In the genomic region with DNA sequence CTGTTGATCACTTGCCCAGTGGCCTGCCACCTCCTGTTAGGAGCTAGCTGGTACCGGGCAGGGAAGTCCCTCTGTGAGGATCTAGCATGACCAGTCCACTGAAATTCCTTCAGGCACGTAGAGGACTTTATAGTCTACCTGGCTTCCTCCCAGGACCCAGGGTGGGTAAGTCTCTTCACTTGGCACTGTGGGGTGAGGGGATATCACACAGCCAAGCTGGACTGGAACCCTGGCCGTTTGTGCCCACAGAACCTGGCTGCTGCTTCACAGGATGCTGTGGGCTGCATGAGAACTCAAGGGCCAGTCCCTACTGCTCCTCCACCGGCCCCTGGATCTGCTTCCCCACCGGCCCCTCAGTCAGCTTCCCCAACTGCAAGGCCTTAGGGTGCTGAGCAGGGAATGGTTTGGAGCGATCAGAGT, we compare ENCODE assay signal across 10 cellular contexts. TPM values are rescaled to one million over a fixed set of nuclear protein-coding genes. Genes with fewer than 3 reads are reported as not detected.
DNase-seq lines count a peak whose midpoint lies in the region; ATAC-seq, FAIRE-seq and TF ChIP-seq lines count a peak whose summit lies in the region.
"Had no signal": no experiment of that assay in that cellular context is flagged by ENCODE, and none has a peak within 500 bp of the region (broad histone marks: within the 10 kb centered on the region; RNA-seq: fewer than 3 reads in every experiment).

No MANE protein-coding gene starts in this region.

- H2AFZ ChIP-seq in osteoblast (ENCODE audit: low read length), result no peak overlapping the region

- no peaks in the 10 kb centered on the region for H3K9me3 ChIP-seq in body of pancreas
- no peaks in the 10 kb centered on the region for H3K9me3 ChIP-seq in heart right ventricle
- H3K9me3 ChIP-seq in osteoblast (ENCODE audit: low read depth, low read length), result no peaks in the 10 kb centered on the region
- H3K9me3 ChIP-seq in upper lobe of right lung, result no peaks in the 10 kb centered on the region

- H3K4me1 ChIP-seq in body of pancreas (peaks cover 61% of the 10 kb centered on the region), heart right ventricle (peaks cover 75 to 100% (median 99%) of the 10 kb centered on the region in 9 donors), osteoblast (ENCODE audit: insufficient read depth, low read length) (peaks cover 42% of the 10 kb centered on the region), upper lobe of right lung (peaks cover 91% of the 10 kb centered on the region)

- H3K9me3 Mint-ChIP-seq in activated naive CD8-positive, alpha-beta T cell treated with anti-CD3 and anti-CD28 coated beads for 36 hours, result no peaks in the 10 kb centered on the region
- H3K9me3 Mint-ChIP-seq: natural killer cell had no signal

- H3K36me3 ChIP-seq in body of pancreas (replicated peaks in 1 of 2; ENCODE audit: insufficient read depth in 1 of 2, low read depth in 2 of 2), result no peaks in the 10 kb centered on the region
- peaks cover 0 to 5% (median 0%) of the 10 kb centered on the region in 9 donors for H3K36me3 ChIP-seq in heart right ventricle
- H3K36me3 ChIP-seq in osteoblast (ENCODE audit: insufficient read depth, low read length), result no peaks in the 10 kb centered on the region
- H3K36me3 ChIP-seq in upper lobe of right lung, result peaks cover 6% of the 10 kb centered on the region

- H3K4me1 Mint-ChIP-seq in activated naive CD8-positive, alpha-beta T cell treated with anti-CD3 and anti-CD28 coated beads for 36 hours, result no peaks in the 10 kb centered on the region

- H3K36me3 Mint-ChIP-seq in activated naive CD8-positive, alpha-beta T cell treated with anti-CD3 and anti-CD28 coated beads for 36 hours, result no peaks in the 10 kb centered on the region
- H3K36me3 Mint-ChIP-seq: natural killer cell had no signal

- no peaks in the 10 kb centered on the region for H3K27me3 ChIP-seq in body of pancreas
- H3K27me3 ChIP-seq in heart right ventricle, result no peaks in the 10 kb centered on the region
- H3K27me3 ChIP-seq in osteoblast (ENCODE audit: insufficient read depth, low read length), result no peaks in the 10 kb centered on the region
- no peaks in the 10 kb centered on the region for H3K27me3 ChIP-seq in upper lobe of right lung

- H3K27ac Mint-ChIP-seq in activated naive CD8-positive, alpha-beta T cell treated with anti-CD3 and anti-CD28 coated beads for 36 hours, result no peak overlapping the region
- H3K27ac Mint-ChIP-seq: natural killer cell had no signal

- 68 to 79% methylated on average over 4 to 6 of the region's 6 CpGs for WGBS in body of pancreas, 2 donors
- WGBS in heart right ventricle, 2 donors, result 59 to 66% methylated on average over 6 of the region's 6 CpGs

- no peak for TF ChIP-seq POLR2A in body of pancreas (IDR thresholded peaks at IDR 0.05)
- TF ChIP-seq POLR2A in GM12892 (IDR thresholded peaks at IDR 0.05; ENCODE audit: low read depth, low read length), result no peak

- intact Hi-C loops in body of pancreas (cut with DNase I) (no loop called here), heart right ventricle (cut with DNase I) (loop anchor here in 5 of 10 donors (5.0 kb wide), 3 partner anchors 38 to 168 kb away; a partner anchor contains a TSS), upper lobe of right lung (cut with DNase I) (no loop called here)

- no peak overlapping the region for H3K4me3 Mint-ChIP-seq in activated naive CD8-positive, alpha-beta T cell treated with anti-CD3 and anti-CD28 coated beads for 36 hours
- H3K4me3 Mint-ChIP-seq: natural killer cell had no signal

- no peak overlapping the region for H3K4me2 ChIP-seq in osteoblast (ENCODE audit: insufficient read depth, low read length)

- no peak for TF ChIP-seq CTCF in body of pancreas (IDR thresholded peaks at IDR 0.05)
- TF ChIP-seq CTCF in heart right ventricle (IDR thresholded peaks at IDR 0.05), result peak in 2 of 9 donors; percentile 8 to 25
- no peak for TF ChIP-seq CTCF in osteoblast (IDR thresholded peaks at IDR 0.05; ENCODE audit: extremely low read depth, low read depth, low read length)
- no peak for TF ChIP-seq CTCF in upper lobe of right lung (IDR thresholded peaks at IDR 0.05)

- DNase-seq in body of pancreas (peak in 1 of 4 donors; percentile 34), heart right ventricle (no peak), osteoblast (ENCODE audit: insufficient read length, low spot score, missing footprints) (peak; percentile 19), upper lobe of right lung (peak; percentile 46), GM12892 (ENCODE audit: insufficient read length) (no peak)
- DNase-seq in activated naive CD8-positive, alpha-beta T cell treated with anti-CD3 and anti-CD28 coated beads for 36 hours, result no peak
- DNase-seq: natural killer cell had no signal

- H3K79me2 ChIP-seq in osteoblast (ENCODE audit: insufficient read depth, low read length), result no peaks in the 10 kb centered on the region

- no peaks in the 10 kb centered on the region for H4K20me1 ChIP-seq in osteoblast (ENCODE audit: insufficient read depth, low read length)

- ATAC-seq in body of pancreas (no peak), heart right ventricle (no peak), upper lobe of right lung (no peak), GM21447 (IDR thresholded peaks at IDR 0.05; ENCODE audit: unreplicated experiment) (no peak)
- ATAC-seq: natural killer cell had no signal

- H3K27me3 Mint-ChIP-seq in activated naive CD8-positive, alpha-beta T cell treated with anti-CD3 and anti-CD28 coated beads for 36 hours, result no peaks in the 10 kb centered on the region

- H3K27ac ChIP-seq in body of pancreas (peak overlapping the region; percentile 6 to 90 (median 87)), heart right ventricle (peak overlapping the region; percentile 87 to 99 (median 96)), osteoblast (ENCODE audit: low read depth, low read length) (peak overlapping the region; percentile 3), upper lobe of right lung (peak overlapping the region; percentile 95)

- H3K4me3 ChIP-seq in body of pancreas, result no peak overlapping the region
- no peak overlapping the region for H3K4me3 ChIP-seq in heart right ventricle
- H3K4me3 ChIP-seq in osteoblast (ENCODE audit: insufficient read depth, low read length), result no peak overlapping the region
- H3K4me3 ChIP-seq in upper lobe of right lung, result no peak overlapping the region

- no peak for FAIRE-seq in GM12892 (lab: Jason Lieb, UNC)
- FAIRE-seq: bronchial epithelial cell had no signal

RNA-seq across cellular contexts. Expression of a gene that starts 35.8 kb away (rescaled TPM):
- 10 to 100 TPM; 21.1 to 23.1 TPM for total RNA-seq in body of pancreas
- total RNA-seq in heart right ventricle, result 10 to 100 TPM; 11.3 to 26.3 (median 16.1) TPM
- polyA plus RNA-seq in heart right ventricle, result 10 to 100 TPM; 16.8 to 24.6 TPM
- total RNA-seq in osteoblast, result 47.4 and 47.8 TPM in 2 replicates
- total RNA-seq in upper lobe of right lung, result 35.8 TPM
- 1 to 10 TPM; 5.9 to 6.0 TPM for total RNA-seq in activated naive CD8-positive, alpha-beta T cell treated with anti-CD3 and anti-CD28 coated beads for 36 hours
- polyA plus RNA-seq in GM12892 (2012; ENCODE audit: missing spikeins), result 7.3 TPM

RNA-seq across cellular contexts. Expression of a gene that starts 51.9 kb away (rescaled TPM):
- 1 to 10 TPM; 2.0 to 7.3 TPM for total RNA-seq in body of pancreas
- total RNA-seq in heart right ventricle, result 1 to 10 TPM in 1 of 10 donors, under 1 TPM in 9; 0.10 to 1.2 (median 0.66) TPM
- under 1 TPM; 0.17 to 0.37 TPM for polyA plus RNA-seq in heart right ventricle
- total RNA-seq in osteoblast, result under 0.01 TPM in 1 of 2 replicates, not detected in the other
- total RNA-seq in upper lobe of right lung, result 0.72 TPM
- total RNA-seq in activated naive CD8-positive, alpha-beta T cell treated with anti-CD3 and anti-CD28 coated beads for 36 hours, result not detected
- polyA plus RNA-seq in GM12892 (2012; ENCODE audit: missing spikeins), result 0.19 TPM
- polyA plus RNA-seq: fibroblast of lung had no signal

Comparison
In these comparisons a context has a peak if more than half of its experiments do, and no peak if none do; other contexts are left out.
1. DNase-seq: peak in osteoblast (single experiment) and upper lobe of right lung (single experiment); none in heart right ventricle (0 of 2), activated naive CD8-positive, alpha-beta T cell treated with anti-CD3 and anti-CD28 coated beads for 36 hours (single experiment) and GM12892 (single experiment).
2. H3K27ac ChIP-seq: peak in every context shown above with its lines; median percentile 96 in heart right ventricle; 95 in upper lobe of right lung; 87 in body of pancreas; 3 in osteoblast.